8 cellular contexts compared by ENCODE assay signal in the genomic region with DNA sequence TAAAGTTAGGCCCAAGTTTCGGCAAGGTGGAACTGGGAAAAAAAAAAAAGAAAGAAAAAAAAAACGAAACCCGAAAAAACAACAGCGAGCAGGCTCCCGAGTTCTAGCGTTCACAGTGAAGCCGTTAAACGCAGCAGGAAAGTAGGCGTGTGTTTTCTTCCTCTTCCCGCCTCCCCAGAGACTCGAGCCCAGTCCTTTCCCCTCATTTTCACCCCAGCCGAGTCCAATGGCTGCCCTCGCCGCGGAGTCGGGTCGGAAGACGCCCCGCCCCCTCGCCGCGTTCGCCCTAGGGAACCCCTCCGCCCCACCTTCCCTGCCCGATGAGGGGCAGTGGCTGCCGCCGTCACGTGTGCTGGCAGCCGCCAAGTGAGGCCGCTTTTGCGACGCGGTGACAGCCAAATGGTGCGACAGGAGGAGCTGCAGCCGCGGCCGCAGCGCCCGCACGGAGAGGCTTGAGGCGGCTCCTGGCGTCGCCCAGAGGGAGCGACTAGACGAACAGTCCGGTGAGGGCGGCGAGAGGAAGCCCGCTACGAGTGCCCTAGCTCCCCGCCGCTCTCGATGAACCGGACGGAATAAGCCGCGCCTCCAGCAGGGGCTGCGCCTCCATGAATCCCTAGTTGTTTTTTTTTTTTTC. TPM values are rescaled to one million over a fixed set of nuclear protein-coding genes. Genes with fewer than 3 reads are reported as not detected.
DNase-seq lines count a peak whose midpoint lies in the region; ATAC-seq, FAIRE-seq and TF ChIP-seq lines count a peak whose summit lies in the region.

PKN2 (plus strand) TSS at position 426 of the 634 bp plus-strand sequence. CDS start 308 bp downstream, outside the sequence.

- peak; percentile 99 for FAIRE-seq in GM19239 (lab: Jason Lieb, UNC)

- peak within 1 kb of the TSS; percentile 99 for H3K27ac Mint-ChIP-seq in activated CD4-positive, alpha-beta T cell treated with anti-CD3 and anti-CD28 coated beads for 36 hours

- no peaks in the 10 kb centered on the region for H3K36me3 ChIP-seq in BJ (ENCODE audit: control insufficient read depth, insufficient read depth, low read length)
- no peaks in the 10 kb centered on the region for H3K36me3 ChIP-seq in kidney epithelial cell (ENCODE audit: control insufficient read depth, insufficient read depth, low read length)

- H3K9me3 Mint-ChIP-seq in activated CD4-positive, alpha-beta T cell treated with anti-CD3 and anti-CD28 coated beads for 36 hours (ENCODE audit: low read depth): no peaks in the 10 kb centered on the region

- ATAC-seq in HG03457 (IDR thresholded peaks at IDR 0.05; ENCODE audit: unreplicated experiment): peak; percentile 84
- peak; percentile 96 for ATAC-seq in activated CD4-positive, alpha-beta T cell treated with anti-CD3 and anti-CD28 coated beads for 36 hours

- H3K27me3 ChIP-seq in BJ (ENCODE audit: control insufficient read depth, insufficient read depth, low read length): no peaks in the 10 kb centered on the region
- H3K27me3 ChIP-seq in kidney epithelial cell (ENCODE audit: control insufficient read depth, insufficient read depth, low read length): no peaks in the 10 kb centered on the region

- TF ChIP-seq CTCF in BJ (IDR thresholded peaks at IDR 0.05; ENCODE audit: insufficient read depth, low read depth, low read length) (peak; percentile 29), choroid plexus epithelial cell (conservative IDR thresholded peaks at IDR 0.05; ENCODE audit: low read depth, low read length) (peak; percentile 15), kidney epithelial cell (IDR thresholded peaks at IDR 0.05; ENCODE audit: insufficient read depth, low read length, poor library complexity, severe bottlenecking) (peak; percentile 21)

- CTCF ChIA-PET in BJ (lab: Yijun Ruan, JAX): interaction anchor here (0.7 to 2.1 kb wide), 3 partner anchors 9 to 30 kb away, joined by 3 to 10 read pairs (median 7); no protein-coding TSS in a partner anchor
- CTCF ChIA-PET in activated CD4-positive, alpha-beta T cell treated with anti-CD3 and anti-CD28 coated beads for 36 hours (lab: Charles Lee): interaction anchor here (0.5 to 2.0 kb wide), 10 partner anchors 11 to 1457 kb away, joined by 3 to 8 read pairs (median 4); no protein-coding TSS in a partner anchor

- H3K27me3 Mint-ChIP-seq in activated CD4-positive, alpha-beta T cell treated with anti-CD3 and anti-CD28 coated beads for 36 hours: no peaks in the 10 kb centered on the region

- peaks cover 22% of the 10 kb centered on the region for H3K4me1 Mint-ChIP-seq in activated CD4-positive, alpha-beta T cell treated with anti-CD3 and anti-CD28 coated beads for 36 hours

- POLR2A ChIA-PET in BJ (lab: Charles Lee): interaction anchor here (0.6 to 0.9 kb wide), 6 partner anchors 9 to 69 kb away, joined by 3 to 14 read pairs (median 3); no protein-coding TSS in a partner anchor
- POLR2A ChIA-PET in activated CD4-positive, alpha-beta T cell treated with anti-CD3 and anti-CD28 coated beads for 36 hours (lab: Charles Lee): interaction anchor here (0.6 to 1.4 kb wide), 4 partner anchors 10 to 149 kb away, joined by 3 read pairs; no protein-coding TSS in a partner anchor

- H3K4me3 ChIP-seq in BJ (ENCODE audit: low read depth, low read length) (peak within 1 kb of the TSS; percentile 98), choroid plexus epithelial cell (ENCODE audit: low read depth, low read length) (peak within 1 kb of the TSS; percentile 87), kidney epithelial cell (ENCODE audit: low read depth, low read length) (peak within 1 kb of the TSS; percentile 94)

- H3K36me3 Mint-ChIP-seq in activated CD4-positive, alpha-beta T cell treated with anti-CD3 and anti-CD28 coated beads for 36 hours (ENCODE audit: low read depth): peaks cover 4% of the 10 kb centered on the region

- intact Hi-C loops in activated CD4-positive, alpha-beta T cell treated with anti-CD3 and anti-CD28 coated beads for 36 hours (cut with DNase I, micrococcal nuclease): loop anchor here (1.0 to 5.0 kb wide), 6 partner anchors 23 to 1770 kb away; partner anchors contain the start of genes GTF2B (in 2 of the 2), HS2ST1 (in 2 of the 2) and SELENOF (in 2 of the 2)

- DNase-seq in BJ (ENCODE audit: low read depth) (peak; percentile 92), GM19239 (ENCODE audit: insufficient read length, low spot score) (peak; percentile 67), NCI-H524 (lab: John Stamatoyannopoulos, UW) (peak; percentile 95 to 98), choroid plexus epithelial cell (ENCODE audit: low read depth) (peak; percentile 99), kidney epithelial cell (ENCODE audit: low read depth) (peak; percentile 83)
- DNase-seq in activated CD4-positive, alpha-beta T cell treated with anti-CD3 and anti-CD28 coated beads for 36 hours: peak; percentile 99
- DNase-seq in stimulated activated CD4-positive, alpha-beta T cell treated with anti-CD3 and anti-CD28 coated beads, Interleukin-15, amount 100 ng/mL, for 48 hours (ENCODE audit: low read depth in 2 of 2): peak; percentile 93 to 97

- H3K4me3 Mint-ChIP-seq in activated CD4-positive, alpha-beta T cell treated with anti-CD3 and anti-CD28 coated beads for 36 hours: peak within 1 kb of the TSS; percentile 94

RNA-seq across cellular contexts. Expression of gene PKN2, which starts in this region (rescaled TPM):
- polyA plus RNA-seq in BJ (2011; rRNA removed): 9.5 and 21.5 TPM in 2 replicates
- polyA minus RNA-seq in BJ (2011; rRNA and poly(A)+ RNA removed): 12.1 and 14.5 TPM in 2 replicates
- 10 to 100 TPM; 16.4 to 24.9 TPM for total RNA-seq in activated CD4-positive, alpha-beta T cell treated with anti-CD3 and anti-CD28 coated beads for 36 hours
- 30.7 and 32.9 TPM in 2 replicates for total RNA-seq in kidney epithelial cell

Comparison
In these comparisons a context has a peak if more than half of its experiments do, and no peak if none do; other contexts are left out.
1. Peak in every context shown above with its lines: DNase-seq, ATAC-seq and H3K4me3 ChIP-seq.